ENCODE assay signal across 8 cellular contexts in the genomic region with DNA sequence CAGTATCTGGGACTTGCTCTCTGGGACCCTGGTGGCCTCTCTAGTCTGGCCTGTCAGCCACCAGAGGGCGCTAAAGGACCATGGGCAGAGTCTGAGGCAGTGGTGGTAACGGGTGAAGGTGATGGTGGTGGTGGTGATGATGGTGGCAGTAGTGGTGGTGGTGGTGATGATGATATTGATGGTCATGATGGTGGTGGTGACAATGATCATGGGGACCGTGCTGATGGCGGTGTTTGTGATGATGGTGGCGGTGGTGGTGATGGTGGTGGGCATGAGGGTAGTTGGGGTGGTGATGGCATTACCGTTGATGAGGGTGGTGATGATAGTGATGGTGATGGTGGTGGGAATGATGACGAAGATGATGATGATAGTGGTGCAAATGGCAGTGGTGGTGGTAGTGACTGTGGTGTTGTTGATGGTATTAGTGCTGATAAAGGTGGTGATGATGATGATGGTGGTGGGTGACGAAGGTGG. TPM values are rescaled to one million over a fixed set of nuclear protein-coding genes. Genes with fewer than 3 reads are reported as not detected.
DNase-seq lines count a peak whose midpoint lies in the region; ATAC-seq and TF ChIP-seq lines count a peak whose summit lies in the region.

No MANE protein-coding gene starts in this region.

- no peak overlapping the region for H3K4me3 Mint-ChIP-seq in activated naive CD4-positive, alpha-beta T cell treated with anti-CD3 and anti-CD28 coated beads, Interleukin-2, amount 10 ng/mL, durations not matched to agents 7 days and 5 days

- ATAC-seq in RWPE2 (ENCODE audit: low read depth) (peak; percentile 52; the same call in 1 of the 3 replicates), Right ventricle myocardium superior (ENCODE audit: poor library complexity) (peak; percentile 90), HG03521 (IDR thresholded peaks at IDR 0.05; ENCODE audit: unreplicated experiment) (no peak), GM18867 (IDR thresholded peaks at IDR 0.05; ENCODE audit: unreplicated experiment) (no peak)

- no peaks in the 10 kb centered on the region for H3K9me3 ChIP-seq in RWPE2 (ENCODE audit: severe bottlenecking)

- H3K4me1 ChIP-seq in RWPE2 (ENCODE audit: insufficient read depth, poor library complexity, severe bottlenecking): no peaks in the 10 kb centered on the region

- no peaks in the 10 kb centered on the region for H3K27me3 Mint-ChIP-seq in activated naive CD4-positive, alpha-beta T cell treated with anti-CD3 and anti-CD28 coated beads, Interleukin-2, amount 10 ng/mL, durations not matched to agents 7 days and 5 days

- CTCF ChIA-PET in activated naive CD4-positive, alpha-beta T cell treated with anti-CD3 and anti-CD28 coated beads, Interleukin-2, amount 10 ng/mL, durations not matched to agents 7 days and 5 days (lab: Charles Lee): interaction anchor here (0.8 to 10.3 kb wide), 4 partner anchors 98 to 663 kb away, joined by 4 to 185 read pairs (median 6); no protein-coding TSS in a partner anchor

- no peaks in the 10 kb centered on the region for H3K4me1 Mint-ChIP-seq in activated naive CD4-positive, alpha-beta T cell treated with anti-CD3 and anti-CD28 coated beads, Interleukin-2, amount 10 ng/mL, durations not matched to agents 7 days and 5 days

- no peaks in the 10 kb centered on the region for H3K36me3 Mint-ChIP-seq in activated naive CD4-positive, alpha-beta T cell treated with anti-CD3 and anti-CD28 coated beads, Interleukin-2, amount 10 ng/mL, durations not matched to agents 7 days and 5 days

- H3K4me3 ChIP-seq in HL-60 (replicated peaks; ENCODE audit: insufficient read depth, low read length) (no peak overlapping the region), RWPE2 (ENCODE audit: severe bottlenecking) (no peak overlapping the region)

- H3K36me3 ChIP-seq in RWPE2 (ENCODE audit: low read depth): no peaks in the 10 kb centered on the region

- H3K27ac Mint-ChIP-seq in activated naive CD4-positive, alpha-beta T cell treated with anti-CD3 and anti-CD28 coated beads, Interleukin-2, amount 10 ng/mL, durations not matched to agents 7 days and 5 days: no peak overlapping the region

- H3K27ac ChIP-seq in C4-2B: no peak overlapping the region
- H3K27ac ChIP-seq in HL-60 (replicated peaks): no peak overlapping the region
- no peak overlapping the region for H3K27ac ChIP-seq in RWPE2 (ENCODE audit: poor library complexity, severe bottlenecking)

- H3K27me3 ChIP-seq in HL-60 (ENCODE audit: insufficient read depth, poor library complexity, severe bottlenecking) (no peaks in the 10 kb centered on the region), RWPE2 (ENCODE audit: insufficient read depth, poor library complexity, severe bottlenecking) (no peaks in the 10 kb centered on the region)

- H3K9me3 Mint-ChIP-seq in activated naive CD4-positive, alpha-beta T cell treated with anti-CD3 and anti-CD28 coated beads, Interleukin-2, amount 10 ng/mL, durations not matched to agents 7 days and 5 days: no peaks in the 10 kb centered on the region

- intact Hi-C loops in Right ventricle myocardium superior (cut with DNase I): loop anchor here (2.0 kb wide), 1 partner anchor 102 kb away; no protein-coding TSS in a partner anchor

- DNase-seq in HL-60 (ENCODE audit: low read depth in 1 of 2, low spot score in 1 of 2) (peak in 1 of 2 experiments; percentile 78), RWPE2 (ENCODE audit: low spot score) (no peak), Right ventricle myocardium superior (peak; percentile 87), retina (peak; percentile 71)
- DNase-seq in activated naive CD4-positive, alpha-beta T cell treated with anti-CD3 and anti-CD28 coated beads, Interleukin-2, amount 10 ng/mL, durations not matched to agents 7 days and 5 days: peak; percentile 87

- peak; percentile 98 for TF ChIP-seq CTCF in C4-2B (conservative IDR thresholded peaks at IDR 0.05)
- TF ChIP-seq CTCF in HL-60 (IDR thresholded peaks at IDR 0.05; ENCODE audit: insufficient read depth, low read length): peak; percentile 72
- peak; percentile 56 for TF ChIP-seq CTCF in RWPE2 (IDR thresholded peaks at IDR 0.05; ENCODE audit: poor library complexity, severe bottlenecking)

RNA-seq across cellular contexts. Expression of gene TRPM5, which starts 16.0 kb away (rescaled TPM):
- total RNA-seq in Right ventricle myocardium superior: not detected

RNA-seq across cellular contexts. Expression of gene KCNQ1, which starts 16.4 kb away (rescaled TPM):
- total RNA-seq in Right ventricle myocardium superior: 33.4 TPM

RNA-seq across cellular contexts. Expression of gene TSSC4, which starts 27.8 kb away (rescaled TPM):
- 36.2 TPM for total RNA-seq in Right ventricle myocardium superior

RNA-seq across cellular contexts. Expression of gene CD81, which starts 51.2 kb away (rescaled TPM):
- total RNA-seq in Right ventricle myocardium superior: 457 TPM

Comparison
In these comparisons a context has a peak if more than half of its experiments do, and no peak if none do; other contexts are left out.
1. ATAC-seq: peak in RWPE2 (single experiment) and Right ventricle myocardium superior (single experiment); none in HG03521 (single experiment) and GM18867 (single experiment).
2. Peak in every context shown above with its lines, with median percentiles within 50 percentile points of each other: CTCF ChIP-seq.